In the genomic region with DNA sequence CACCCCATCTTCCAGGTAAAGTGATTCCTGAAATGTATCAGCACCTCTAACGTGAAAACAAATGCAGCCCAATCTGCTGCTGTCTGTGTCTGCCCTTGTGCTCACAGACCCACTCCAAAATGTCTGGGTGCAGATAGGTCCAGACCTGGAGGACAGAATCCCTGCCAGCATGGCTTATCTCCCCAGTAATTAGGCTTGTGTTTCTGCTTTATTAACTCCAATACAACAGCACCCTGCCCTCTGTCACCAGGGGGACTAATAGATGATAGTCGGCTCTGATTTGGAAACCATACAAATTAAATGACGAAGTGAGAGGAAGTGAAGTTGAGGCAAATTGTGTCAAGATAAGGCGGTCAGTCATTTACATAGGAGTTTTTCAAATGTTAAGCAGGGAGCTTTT, we compare ENCODE assay signal across 19 cellular contexts.
"Had no signal": no experiment of that assay in that cellular context is flagged by ENCODE, and none has a peak within 500 bp of the region (broad histone marks: within the 10 kb centered on the region; RNA-seq: fewer than 3 reads in every experiment).

No MANE protein-coding gene starts in this region.

- H3K36me3 Mint-ChIP-seq: immature natural killer cell had no signal

- DNase-seq: activated CD4-positive, CD25-positive, alpha-beta regulatory T cell treated with anti-CD3 and anti-CD28 coated beads, Interleukin-2, amount 50 U/mL, for 72 hours; activated CD8-positive, alpha-beta memory T cell treated with anti-CD3 and anti-CD28 coated beads for 24 hours; activated effector memory CD4-positive, alpha-beta T cell treated with anti-CD3 and anti-CD28 coated beads, Interleukin-2, amount 50 U/mL, for 16 hours; activated naive CD4-positive, alpha-beta T cell treated with anti-CD3 and anti-CD28 coated beads, Interleukin-2, amount 50 U/mL, for 16 hours; activated T-cell treated with anti-CD3 and anti-CD28 coated beads, Interleukin-2, amount 50 U/mL, for 72 hours; adrenal gland; effector CD4-positive, alpha-beta T cell; heart right ventricle; immature natural killer cell; kidney glomerular epithelial cell; left ventricle myocardium inferior; mammary epithelial cell; stimulated activated CD4-positive, alpha-beta T cell treated with anti-CD3 and anti-CD28 coated beads, Interleukin-2, amount 100 ng/mL, for 24 hours; stimulated activated naive CD4-positive, alpha-beta T cell treated with Interleukin-2 at 50 U/mL for 16 hours; T1000; tibial artery had no signal

- H3K27me3 ChIP-seq: right atrium auricular region had no signal

- H3K27ac Mint-ChIP-seq: activated T-cell treated with anti-CD3 and anti-CD28 coated beads, Interleukin-2, amount 50 U/mL, for 72 hours; immature natural killer cell; progenitor cell of endocrine pancreas had no signal

- H3K27ac ChIP-seq: adrenal gland, gastroesophageal sphincter, heart right ventricle, left ventricle myocardium inferior, right atrium auricular region, tibial artery had no signal

- H3K9me3 Mint-ChIP-seq: activated T-cell treated with anti-CD3 and anti-CD28 coated beads, Interleukin-2, amount 50 U/mL, for 72 hours had no signal

- H3K36me3 ChIP-seq: adrenal gland, gastroesophageal sphincter, heart right ventricle, left ventricle myocardium inferior, right atrium auricular region, tibial artery had no signal

- H3K4me3 ChIP-seq: adrenal gland, gastroesophageal sphincter, heart right ventricle, left ventricle myocardium inferior, right atrium auricular region, tibial artery had no signal

- H3K4me1 Mint-ChIP-seq: immature natural killer cell had no signal

- H3K4me3 Mint-ChIP-seq: activated T-cell treated with anti-CD3 and anti-CD28 coated beads, Interleukin-2, amount 50 U/mL, for 72 hours; immature natural killer cell had no signal

- H3K4me1 ChIP-seq: adrenal gland, heart right ventricle had no signal

- H3K9me3 ChIP-seq: adrenal gland, gastroesophageal sphincter, heart right ventricle, left ventricle myocardium inferior, right atrium auricular region, tibial artery had no signal
